ENCODE assay signal across 9 cellular contexts in the genomic region with DNA sequence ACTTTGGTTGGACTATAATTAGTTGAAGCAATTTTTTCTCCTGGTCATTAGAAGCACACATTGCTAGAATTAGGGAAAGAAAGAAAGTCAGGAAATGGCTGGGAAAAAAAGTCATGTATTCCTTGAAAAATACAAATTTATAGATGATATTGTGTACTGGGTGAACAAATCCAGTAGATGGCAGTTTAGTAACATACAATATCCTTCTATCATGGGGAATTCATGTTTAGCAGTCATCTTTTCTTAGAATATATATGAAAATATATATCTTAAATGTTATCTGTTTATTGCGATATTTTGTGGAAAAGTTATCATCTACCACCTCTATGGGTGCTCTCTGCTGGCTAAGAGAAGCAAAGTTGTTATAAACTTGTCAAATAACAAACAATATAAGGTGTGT. TPM values are rescaled to one million over a fixed set of nuclear protein-coding genes. Genes with fewer than 3 reads are reported as not detected.
A peak's percentile ranks its signal among the peaks of the same experiment; 100 is the strongest.
DNase-seq lines count a peak whose midpoint lies in the region; ATAC-seq and TF ChIP-seq lines count a peak whose summit lies in the region.
"Had no signal": no experiment of that assay in that cellular context is flagged by ENCODE, and none has a peak within 500 bp of the region (broad histone marks: within the 10 kb centered on the region; RNA-seq: fewer than 3 reads in every experiment).

No MANE protein-coding gene starts in this region.

- no peak overlapping the region for H2BK5ac ChIP-seq in H9 (ENCODE audit: insufficient read length, low read length)

- no peak overlapping the region for H3K27ac Mint-ChIP-seq in H9
- H3K27ac Mint-ChIP-seq: activated CD4-positive, alpha-beta memory T cell treated with anti-CD3 and anti-CD28 coated beads, Interleukin-2, amount 10 ng/mL, durations not matched to agents 7 days and 5 days had no signal

- no peak overlapping the region for H2BK20ac ChIP-seq in H9 (ENCODE audit: low read depth, low read length, poor library complexity, severe bottlenecking)

- H3K4me1 Mint-ChIP-seq in H9, result peaks cover 0 to 5% of the 10 kb centered on the region in 2 experiments; a peak in 2 of 4 replicates
- H3K4me1 Mint-ChIP-seq: activated CD4-positive, alpha-beta memory T cell treated with anti-CD3 and anti-CD28 coated beads, Interleukin-2, amount 10 ng/mL, durations not matched to agents 7 days and 5 days had no signal

- no peak overlapping the region for H3K14ac ChIP-seq in H9 (ENCODE audit: insufficient read depth, low read length)

- no peak overlapping the region for H3K4me2 ChIP-seq in H9 (ENCODE audit: insufficient read depth, insufficient read length, low read length)

- no peak overlapping the region for H2BK15ac ChIP-seq in H9 (ENCODE audit: low read depth, low read length)

- no CpG with 5 or more reads among the region's 1 CpG for WGBS in H9 (ENCODE audit: extremely low coverage, insufficient read length, low lambda C conversion rate)

- H3K27me3 Mint-ChIP-seq in H9 (ENCODE audit: low read depth), result no peaks in the 10 kb centered on the region

- no peak overlapping the region for H4K5ac ChIP-seq in H9 (ENCODE audit: insufficient read length, low read depth, low read length)

- H3K23ac ChIP-seq in H9 (ENCODE audit: insufficient read length, low read depth, low read length), result no peak overlapping the region

- no peak overlapping the region for H3K9ac ChIP-seq in H9 (ENCODE audit: extremely low read depth, insufficient read length, low read length)

- ATAC-seq in GM19463 (IDR thresholded peaks at IDR 0.05; ENCODE audit: unreplicated experiment), result no peak
- no peak for ATAC-seq in GM19397 (IDR thresholded peaks at IDR 0.05; ENCODE audit: unreplicated experiment)

- H3K27me3 ChIP-seq in H9 (ENCODE audit: insufficient read depth, low read length), result no peaks in the 10 kb centered on the region

- no peak overlapping the region for H2AFZ ChIP-seq in H9 (ENCODE audit: low read length)

- H3K4me3 ChIP-seq in foreskin fibroblast (ENCODE audit: low read depth in 1 of 2, low read length in 2 of 2), result no peak overlapping the region

- no peaks in the 10 kb centered on the region for H3K79me1 ChIP-seq in H9 (ENCODE audit: insufficient read depth, low read depth, low read length, poor library complexity, severe bottlenecking)

- H4K8ac ChIP-seq in H9 (replicated peaks; ENCODE audit: insufficient read length, low read depth, low read length), result no peak overlapping the region

- no peak overlapping the region for H3K27ac ChIP-seq in H9 (ENCODE audit: insufficient read length, low read depth, low read length)

- H4K91ac ChIP-seq in H9 (ENCODE audit: insufficient read length, low read depth, low read length), result no peak overlapping the region

- no peaks in the 10 kb centered on the region for H3K36me3 Mint-ChIP-seq in H9 (ENCODE audit: insufficient read depth in 1 of 3, low read depth in 3 of 3)

- no peaks in the 10 kb centered on the region for H3K9me3 Mint-ChIP-seq in H9
- H3K9me3 Mint-ChIP-seq: activated CD4-positive, alpha-beta memory T cell treated with anti-CD3 and anti-CD28 coated beads, Interleukin-2, amount 10 ng/mL, durations not matched to agents 7 days and 5 days had no signal

- no peak overlapping the region for H3K4ac ChIP-seq in H9 (ENCODE audit: low read depth, low read length)

- no peak overlapping the region for H2AK5ac ChIP-seq in H9 (ENCODE audit: insufficient read length, low read length)

- no peak overlapping the region for H2BK120ac ChIP-seq in H9 (ENCODE audit: low read depth, low read length, poor library complexity, severe bottlenecking)

- no peak overlapping the region for H3K18ac ChIP-seq in H9 (ENCODE audit: insufficient read length, low read depth, low read length)

- H4K20me1 ChIP-seq in H9 (ENCODE audit: control insufficient read depth, insufficient read depth, insufficient read length), result no peaks in the 10 kb centered on the region

- H3K4me1 ChIP-seq in H9 (ENCODE audit: insufficient read depth, low read length), result no peaks in the 10 kb centered on the region

- H3K9me3 ChIP-seq in H9 (ENCODE audit: control insufficient read depth, low read depth, low read length), result no peaks in the 10 kb centered on the region

- H3K79me2 ChIP-seq in H9 (ENCODE audit: insufficient read depth, low read length), result no peaks in the 10 kb centered on the region

- H3K23me2 ChIP-seq in H9 (ENCODE audit: insufficient read length, low read depth, low read length, poor library complexity, severe bottlenecking), result no peaks in the 10 kb centered on the region

- H3K4me3 Mint-ChIP-seq in H9, result no peak overlapping the region
- H3K4me3 Mint-ChIP-seq: activated CD4-positive, alpha-beta memory T cell treated with anti-CD3 and anti-CD28 coated beads, Interleukin-2, amount 10 ng/mL, durations not matched to agents 7 days and 5 days had no signal

- TF ChIP-seq CTCF in H9 (conservative IDR thresholded peaks at IDR 0.05), result peak; percentile 38; the same call in 1 of the 3 replicates
- peak; percentile 17 for TF ChIP-seq CTCF in foreskin fibroblast (IDR thresholded peaks at IDR 0.05; ENCODE audit: low read depth, low read length)

- in situ Hi-C loops in ACHN (cut with HindIII; ENCODE audit: low pct_ligation_motif_present, low pct_unique_long_range_greater_than_20kb, low sequenced_read_pairs), result no loop called here
- in situ Hi-C loops in SK-MEL-5 (cut with HindIII; ENCODE audit: low pct_unique_long_range_greater_than_20kb, low sequenced_read_pairs), result no loop called here

- no peak overlapping the region for H2BK12ac ChIP-seq in H9 (ENCODE audit: insufficient read length, low read depth, low read length)

- no peak overlapping the region for H3K56ac ChIP-seq in H9 (ENCODE audit: insufficient read length, low read depth, low read length)

- H3T11ph ChIP-seq in H9 (ENCODE audit: low read length), result no peak overlapping the region

- peak; percentile 29 for DNase-seq in ACHN
- no peak for DNase-seq in H9
- peak; percentile 31 for DNase-seq in SK-MEL-5 (ENCODE audit: low read depth, low spot score)
- DNase-seq in foreskin fibroblast, result peak in 1 of 2 donors; percentile 35
- DNase-seq in stimulated activated CD4-positive, alpha-beta T cell treated with anti-CD3 and anti-CD28 coated beads, Interleukin-4, amount 100 ng/mL, for 4 hours, result no peak
- no peak for DNase-seq in GOT3 (lab: John Stamatoyannopoulos, UW)
- DNase-seq: activated CD4-positive, alpha-beta memory T cell treated with anti-CD3 and anti-CD28 coated beads, Interleukin-2, amount 10 ng/mL, durations not matched to agents 7 days and 5 days had no signal

RNA-seq across cellular contexts. Expression of a gene that starts 13.1 kb away (rescaled TPM):
- 91.0 and 103 TPM in 2 replicates for total RNA-seq in H9 (2021)
- total RNA-seq in SK-MEL-5 (2014; rRNA removed; shearing (Covaris generic)), result 17.4 and 22.0 TPM in 2 replicates
- 30.6 and 38.7 TPM in 2 replicates for polyA plus RNA-seq in SK-MEL-5 (2015; cell fraction: cytosol; rRNA removed)
- 628 and 749 TPM in 2 replicates for polyA plus RNA-seq in SK-MEL-5 (2015; cell fraction: nucleus; rRNA removed)

RNA-seq across cellular contexts. Expression of a gene that starts 46.3 kb away (rescaled TPM):
- 0.26 TPM in 2 replicates for total RNA-seq in H9 (2021)
- total RNA-seq in SK-MEL-5 (2014; rRNA removed; shearing (Covaris generic)), result 0.03 and 0.05 TPM in 2 replicates
- polyA plus RNA-seq in SK-MEL-5 (2015; cell fraction: cytosol; rRNA removed), result 0.01 and 0.75 TPM in 2 replicates
- polyA plus RNA-seq in SK-MEL-5 (2015; cell fraction: nucleus; rRNA removed), result 0.23 TPM in 1 of 2 replicates, not detected in the other

Comparison
In these comparisons a context has a peak if more than half of its experiments do, and no peak if none do; other contexts are left out.
1. DNase-seq: peak in ACHN (single experiment) and SK-MEL-5 (single experiment); none in H9 (single experiment), stimulated activated CD4-positive, alpha-beta T cell treated with anti-CD3 and anti-CD28 coated beads, Interleukin-4, amount 100 ng/mL, for 4 hours (0 of 2) and GOT3 (single experiment).